1 cellular context compared by ENCODE assay signal in genomic region chr10:113326160-113327111, GRCh38.
A peak's percentile ranks its signal among the peaks of the same experiment; 100 is the strongest.
TF ChIP-seq lines count a peak whose summit lies in the region.

No MANE protein-coding gene starts in this region.

TF ChIP-seq in GM12878, 131 proteins besides CTCF, POLR2A, EP300 and RAD21 (continued from another document):
- peak; percentile 35; the same call in 1 of the 2 replicates for TF ChIP-seq ATF2 (IDR thresholded peaks at IDR 0.05; ENCODE audit: low read length)
- TF ChIP-seq POLR2AphosphoS5 (IDR thresholded peaks at IDR 0.05; ENCODE audit: low read length), result no peak
- TF ChIP-seq SMARCA5 (IDR thresholded peaks at IDR 0.05), result no peak
- TF ChIP-seq IKZF1 (conservative IDR thresholded peaks at IDR 0.05), result peak; percentile 39; the same call in 1 of the 2 replicates
- TF ChIP-seq ATF7 (IDR thresholded peaks at IDR 0.05; ENCODE audit: low read depth), result peak; percentile 42; the same call in 1 of the 2 replicates
- TF ChIP-seq RUNX3 (IDR thresholded peaks at IDR 0.05; ENCODE audit: low read length), result peak; percentile 40; the same call in 1 of the 2 replicates
- TF ChIP-seq DPF2 (IDR thresholded peaks at IDR 0.05), result 0 out of 2 replicates have a peak, but pooled peaks have one; percentile 37
- TF ChIP-seq NR2F1 (conservative IDR thresholded peaks at IDR 0.05), result peak; percentile 76
- TF ChIP-seq MYB (IDR thresholded peaks at IDR 0.05; ENCODE audit: borderline replicate concordance, low read depth, low read length), result no peak
- TF ChIP-seq USF1 (IDR thresholded peaks at IDR 0.05; ENCODE audit: borderline replicate concordance, extremely low read length, insufficient read depth, low read depth, low read length), result no peak
